In genomic region chr11:71780116-71780515, GRCh38 we compare ENCODE assay signal across 14 cellular contexts. TPM values are rescaled to one million over a fixed set of nuclear protein-coding genes. Genes with fewer than 3 reads are reported as not detected.
DNase-seq lines count a peak whose midpoint lies in the region; FAIRE-seq and TF ChIP-seq lines count a peak whose summit lies in the region.
"Not testable (repeated sequence)": the region's sequence is repeated elsewhere in the genome, so short reads cannot be mapped to it uniquely, and the experiment has no call there.
"Had no signal": no experiment of that assay in that cellular context is flagged by ENCODE, and none has a peak within 500 bp of the region (broad histone marks: within the 10 kb centered on the region; RNA-seq: fewer than 3 reads in every experiment).

No MANE protein-coding gene starts in this region.

- not testable (repeated sequence) for H3K36me3 ChIP-seq in neural progenitor cell

- H2AFZ ChIP-seq in neural progenitor cell (replicated peaks), result not testable (repeated sequence)

- H3K4me1 Mint-ChIP-seq in neural progenitor cell, result peaks cover 20% of the 10 kb centered on the region

- not testable (repeated sequence) for H3K4me2 ChIP-seq in neural progenitor cell

- peak overlapping the region; percentile 15; the same call in 1 of the 2 replicates for H3K27ac ChIP-seq in VCaP
- not testable (repeated sequence) for H3K27ac ChIP-seq in neural progenitor cell

- not testable (repeated sequence) for H3K9me3 Mint-ChIP-seq in neural progenitor cell

- H3F3A ChIP-seq in neural progenitor cell (ENCODE audit: low read depth), result not testable (repeated sequence)

- H4K20me1 ChIP-seq in neural progenitor cell (ENCODE audit: low read depth), result not testable (repeated sequence)

- H3K9me3 ChIP-seq in neural progenitor cell (ENCODE audit: low read depth), result not testable (repeated sequence)

- peak; percentile 56 for DNase-seq in DMS79 (lab: John Stamatoyannopoulos, UW)
- DNase-seq in NCI-H1105 (lab: John Stamatoyannopoulos, UW), result peak; percentile 24
- peak; percentile 28 for DNase-seq in NCI-H2171 treated with DMSO at 0.1 percent for 48 hours (lab: John Stamatoyannopoulos, UW)
- peak; percentile 14 for DNase-seq in kidney tubule cell (ENCODE audit: low spot score)
- not testable (repeated sequence) for DNase-seq in neural progenitor cell (ENCODE audit: low spot score)

- H3K79me2 ChIP-seq in neural progenitor cell (ENCODE audit: low read depth), result not testable (repeated sequence)

- not testable (repeated sequence) for H3K4me3 ChIP-seq in neural progenitor cell

- FAIRE-seq in endometrium (lab: Jason Lieb, UNC), result peak; percentile 29

- not testable (repeated sequence) for H3K36me3 Mint-ChIP-seq in neural progenitor cell

- H3K27me3 ChIP-seq in neural progenitor cell, result not testable (repeated sequence)

- not testable (repeated sequence) for H3K4me1 ChIP-seq in neural progenitor cell

- not testable (repeated sequence) for H3K27me3 Mint-ChIP-seq in neural progenitor cell (ENCODE audit: insufficient read depth, low read depth)

- peak overlapping the region; percentile 22 for H3K27ac Mint-ChIP-seq in neural progenitor cell

- H3K4me3 Mint-ChIP-seq in neural progenitor cell, result not testable (repeated sequence)

- 0 out of 2 replicates have a peak, but pooled peaks have one; percentile 3 for TF ChIP-seq CTCF in VCaP (conservative IDR thresholded peaks at IDR 0.05)
- TF ChIP-seq CTCF in neural progenitor cell (IDR thresholded peaks at IDR 0.05), result not testable (repeated sequence)

- not testable (repeated sequence) for H3K9ac ChIP-seq in neural progenitor cell

RNA-seq across cellular contexts. Expression of gene DEFB108B, which starts 52.9 kb away (rescaled TPM):
- not detected in 2 replicates for total RNA-seq in neural progenitor cell (ENCODE audit: low replicate concordance)
- total RNA-seq: A172; CD4-positive, CD25-positive, alpha-beta regulatory T cell; GM12878; GM23248; H7; HT-29; SK-MEL-5 had no signal
